In genomic region chr20:17947474-17947815, GRCh38 we compare ENCODE assay signal across 23 cellular contexts.
"Had no signal": no experiment of that assay in that cellular context is flagged by ENCODE, and none has a peak within 500 bp of the region (broad histone marks: within the 10 kb centered on the region; RNA-seq: fewer than 3 reads in every experiment).

No MANE protein-coding gene starts in this region.

- H3K9me3 Mint-ChIP-seq: brain; central memory CD8-positive, alpha-beta T cell had no signal

- DNase-seq: activated CD4-positive, alpha-beta T cell treated with anti-CD3 and anti-CD28 coated beads for 4 hours; activated effector memory CD4-positive, alpha-beta T cell treated with Interleukin-2 at 50 U/mL for 16 hours; activated naive CD4-positive, alpha-beta T cell; activated T-cell treated with anti-CD3 and anti-CD28 coated beads for 4 hours; amygdala; Kasumi-1; NCI-H1930; NCI-H2171; NCI-H2227 treated with DMSO at 0.1 percent for 48 hours; NCI-H526 treated with DMSO at 0.1 percent for 48 hours; NCI-H82; Peyer's patch; Right ventricle myocardium superior; SJCRH30; SK-N-SH; T-helper 1 cell; WERI-Rb-1 had no signal

- H3K27ac ChIP-seq: Peyer's patch, RWPE1, SJCRH30, WERI-Rb-1 had no signal

- H3K4me3 Mint-ChIP-seq: activated naive CD8-positive, alpha-beta T cell; brain; central memory CD8-positive, alpha-beta T cell had no signal

- H3K4me1 ChIP-seq: Peyer's patch, SJCRH30 had no signal

- ATAC-seq: activated CD4-positive, CD25-positive, alpha-beta regulatory T cell treated with anti-CD3 and anti-CD28 coated beads, Interleukin-2, amount 50 U/mL, for 24 hours; K562 had no signal

- H3K27ac Mint-ChIP-seq: brain had no signal

- H3K27me3 Mint-ChIP-seq: activated naive CD8-positive, alpha-beta T cell; brain; central memory CD8-positive, alpha-beta T cell had no signal

- H3K27me3 ChIP-seq: Peyer's patch, SJCRH30 had no signal

- H3K4me1 Mint-ChIP-seq: brain; central memory CD8-positive, alpha-beta T cell had no signal

- H3K9ac ChIP-seq: SK-N-SH had no signal

- H3K4me3 ChIP-seq: K562, Peyer's patch, SJCRH30 had no signal

- H3K9me3 ChIP-seq: Peyer's patch, SJCRH30, SK-N-SH had no signal
